In genomic region chr6:144675231-144675861, GRCh38 we compare ENCODE assay signal across 8 cellular contexts.
DNase-seq lines count a peak whose midpoint lies in the region; FAIRE-seq and TF ChIP-seq lines count a peak whose summit lies in the region.

No MANE protein-coding gene starts in this region.

- peak in 2 of 3 experiments; percentile 32 to 84 for DNase-seq in NCI-H1417 (lab: John Stamatoyannopoulos, UW)
- DNase-seq in NCI-H1417 treated with DMSO at 0.1 percent for 48 hours (lab: John Stamatoyannopoulos, UW), result no peak
- peak; percentile 63 for DNase-seq in NCI-H226
- peak; percentile 96 for DNase-seq in choroid plexus epithelial cell (ENCODE audit: low read depth)
- peak; percentile 4 to 32 for DNase-seq in stimulated activated CD4-positive, alpha-beta T cell treated with anti-CD3 and anti-CD28 coated beads, Interleukin-2, amount 100 ng/mL, for 24 hours
- no peak for DNase-seq in H54 (ENCODE audit: insufficient read length, low spot score)
- DNase-seq in GM13977 (ENCODE audit: low spot score), result no peak
- no peak for DNase-seq in D721Med (ENCODE audit: insufficient read length, low spot score)

- TF ChIP-seq CTCF in choroid plexus epithelial cell (conservative IDR thresholded peaks at IDR 0.05; ENCODE audit: low read depth, low read length) (no peak), GM13977 (IDR thresholded peaks at IDR 0.05; ENCODE audit: extremely low read depth, insufficient read depth, missing control alignments) (no peak), D721Med (IDR thresholded peaks at IDR 0.05; ENCODE audit: insufficient read depth, missing control alignments) (no peak)

- no peak for TF ChIP-seq POLR2A in H54 (IDR thresholded peaks at IDR 0.05; ENCODE audit: low read depth, low read length)

- no peak overlapping the region for H3K4me3 ChIP-seq in choroid plexus epithelial cell (ENCODE audit: low read depth, low read length)

- FAIRE-seq in H54 (lab: Jason Lieb, UNC), result no peak
- no peak for FAIRE-seq in D721Med (lab: Jason Lieb, UNC)

- in situ Hi-C loops in GM13977 (cut with MboI; ENCODE audit: low pct_unique_long_range_greater_than_20kb, low sequenced_read_pairs, unreplicated experiment), result no loop called here

Comparison
In these comparisons a context has a peak if more than half of its experiments do, and no peak if none do; other contexts are left out.
1. DNase-seq: peak in NCI-H1417 (2 of 3), NCI-H226 (single experiment), choroid plexus epithelial cell (single experiment) and stimulated activated CD4-positive, alpha-beta T cell treated with anti-CD3 and anti-CD28 coated beads, Interleukin-2, amount 100 ng/mL, for 24 hours (2 of 2); none in NCI-H1417 treated with DMSO at 0.1 percent for 48 hours (single experiment), H54 (single experiment), GM13977 (single experiment) and D721Med (single experiment).